8 cellular contexts compared by ENCODE assay signal in the genomic region with DNA sequence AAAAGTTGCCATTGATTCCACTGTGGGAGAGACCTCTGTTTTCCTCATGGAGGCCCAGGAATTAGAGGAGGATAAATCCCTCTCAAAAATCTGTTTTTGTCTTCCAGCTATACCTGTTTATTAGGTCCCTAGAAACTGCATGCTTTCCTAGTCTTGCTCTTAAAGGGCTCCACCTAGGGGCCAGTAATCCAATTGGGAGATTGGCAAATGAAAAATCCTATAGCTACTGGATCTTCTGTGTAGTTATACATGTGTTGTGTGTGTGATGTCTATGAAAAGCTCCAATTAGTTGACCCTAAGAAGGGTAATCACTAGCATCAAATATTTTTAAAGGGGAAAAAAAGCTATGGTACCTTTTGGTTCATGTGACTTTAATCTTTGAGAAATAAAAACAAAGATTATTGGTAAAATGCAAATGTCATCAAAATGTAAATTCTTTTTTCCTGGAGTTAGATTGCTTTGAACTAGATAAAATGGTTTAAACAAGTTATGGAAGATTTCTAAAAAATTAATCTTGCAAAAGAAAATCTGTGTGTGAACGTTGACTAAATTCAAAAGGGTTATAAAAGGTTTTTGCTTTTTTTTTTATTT.
A peak's percentile ranks its signal among the peaks of the same experiment; 100 is the strongest.
DNase-seq lines count a peak whose midpoint lies in the region; ATAC-seq and TF ChIP-seq lines count a peak whose summit lies in the region.

No MANE protein-coding gene starts in this region.

- no peak overlapping the region for H3K56ac ChIP-seq in mesendoderm (ENCODE audit: low read length)

- DNase-seq in activated CD4-positive, alpha-beta T cell treated with anti-CD3 and anti-CD28 coated beads for 36 hours: peak; percentile 16
- no peak for DNase-seq in activated CD4-positive, alpha-beta T cell treated with anti-CD3 and anti-CD28 coated beads, Interleukin-2, amount 50 U/mL, for 4 hours
- DNase-seq in NCI-H345 treated with DMSO at 0.1 percent for 48 hours (lab: John Stamatoyannopoulos, UW; ENCODE audit: unreplicated experiment) (peak; percentile 3), mammary epithelial cell (peak; percentile 47), mesendoderm (peak; percentile 67), lower leg skin (ENCODE audit: low spot score in 2 of 2) (no peak)
- no peak for DNase-seq in stimulated activated CD4-positive, alpha-beta T cell treated with anti-CD3 and anti-CD28 coated beads, Interleukin-2, amount 100 ng/mL, for 48 hours
- no peak for DNase-seq in activated CD8-positive, alpha-beta memory T cell treated with anti-CD3 and anti-CD28 coated beads for 24 hours

- H4K5ac ChIP-seq in mesendoderm (ENCODE audit: low read length): no peak overlapping the region

- dilution Hi-C loops in mammary epithelial cell (cut with HindIII; ENCODE audit: low sequenced_read_pairs): no loop called here

- no peak overlapping the region for H3K4me3 Mint-ChIP-seq in activated CD4-positive, alpha-beta T cell treated with anti-CD3 and anti-CD28 coated beads for 36 hours

- in situ Hi-C loops in mammary epithelial cell (cut with MboI; ENCODE audit: low sequenced_read_pairs in 2 of 2): no loop called here

- H2AK5ac ChIP-seq in mesendoderm (ENCODE audit: low read length): no peak overlapping the region

- POLR2A ChIA-PET in activated CD4-positive, alpha-beta T cell treated with anti-CD3 and anti-CD28 coated beads for 36 hours (lab: Charles Lee): no interaction called here

- H3K4me3 ChIP-seq in mammary epithelial cell (replicated peaks in 1 of 3; ENCODE audit: insufficient read depth in 1 of 3, low read depth in 2 of 3, low read length in 3 of 3): no peak overlapping the region
- no peak overlapping the region for H3K4me3 ChIP-seq in mesendoderm (ENCODE audit: low read length)
- H3K4me3 ChIP-seq in lower leg skin (ENCODE audit: low read depth, poor library complexity, severe bottlenecking): no peak overlapping the region

- H3K36me3 Mint-ChIP-seq in activated CD4-positive, alpha-beta T cell treated with anti-CD3 and anti-CD28 coated beads for 36 hours (ENCODE audit: low read depth): no peaks in the 10 kb centered on the region

- H3K18ac ChIP-seq in mesendoderm (ENCODE audit: low read length): no peak overlapping the region

- WGBS in mammary epithelial cell (ENCODE audit: low coverage, missing lambda C conversion rate): 25% methylated on average over 1 of the region's 1 CpG
- no CpG with 5 or more reads among the region's 1 CpG for WGBS in mesendoderm (ENCODE audit: extremely low coverage, insufficient coverage, low lambda C conversion rate)
- 76 to 85% methylated on average over 1 of the region's 1 CpG for WGBS in lower leg skin, 2 donors

- H3K79me2 ChIP-seq in mammary epithelial cell (ENCODE audit: insufficient read depth, low read length) (no peaks in the 10 kb centered on the region), mesendoderm (ENCODE audit: control insufficient read depth, insufficient read depth, low read length) (no peaks in the 10 kb centered on the region)

- peaks cover 30% of the 10 kb centered on the region for H3K4me1 Mint-ChIP-seq in activated CD4-positive, alpha-beta T cell treated with anti-CD3 and anti-CD28 coated beads for 36 hours

- intact Hi-C loops in activated CD4-positive, alpha-beta T cell treated with anti-CD3 and anti-CD28 coated beads for 36 hours (cut with DNase I, micrococcal nuclease): loop anchor here (5.0 to 10.0 kb wide), 4 partner anchors 38 to 586 kb away; no protein-coding TSS in a partner anchor
- intact Hi-C loops in mammary epithelial cell (cut with micrococcal nuclease) (loop anchor here (1.0 kb wide), 1 partner anchor 39 kb away; no protein-coding TSS in a partner anchor), lower leg skin (cut with DNase I; ENCODE audit: low total_unique reads) (no loop called here)

- no peak for TF ChIP-seq POLR2A in lower leg skin (IDR thresholded peaks at IDR 0.05)

- H3K23ac ChIP-seq in mesendoderm (ENCODE audit: low read length): no peak overlapping the region

- H3K9ac ChIP-seq in mammary epithelial cell (ENCODE audit: insufficient read depth, low read length) (no peak overlapping the region), mesendoderm (ENCODE audit: low read length) (no peak overlapping the region)

- H3K27ac Mint-ChIP-seq in activated CD4-positive, alpha-beta T cell treated with anti-CD3 and anti-CD28 coated beads for 36 hours: no peak overlapping the region

- no peak overlapping the region for H4K8ac ChIP-seq in mesendoderm (ENCODE audit: low read depth, low read length)

- CTCF ChIA-PET in activated CD4-positive, alpha-beta T cell treated with anti-CD3 and anti-CD28 coated beads for 36 hours (lab: Charles Lee): interaction anchor here (0.6 to 1.9 kb wide), 13 partner anchors 12 to 842 kb away, joined by 3 to 5 read pairs (median 4); no protein-coding TSS in a partner anchor
- CTCF ChIA-PET in mammary epithelial cell (lab: Charles Lee; ENCODE audit: low non-redundant PET): interaction anchor here (0.6 to 1.1 kb wide), 5 partner anchors 32 to 381 kb away, joined by 4 to 12 read pairs (median 6); no protein-coding TSS in a partner anchor

- H3K36me3 ChIP-seq in mammary epithelial cell (ENCODE audit: insufficient read depth, low read length): no peaks in the 10 kb centered on the region
- no peaks in the 10 kb centered on the region for H3K36me3 ChIP-seq in mesendoderm (ENCODE audit: control insufficient read depth, insufficient read depth, low read length)

- H2BK120ac ChIP-seq in mesendoderm (ENCODE audit: low read depth, low read length): no peak overlapping the region

- no peaks in the 10 kb centered on the region for H3K27me3 Mint-ChIP-seq in activated CD4-positive, alpha-beta T cell treated with anti-CD3 and anti-CD28 coated beads for 36 hours

- no peaks in the 10 kb centered on the region for H3K9me3 Mint-ChIP-seq in activated CD4-positive, alpha-beta T cell treated with anti-CD3 and anti-CD28 coated beads for 36 hours (ENCODE audit: low read depth)

- no TSS peak for BruUV-seq in mammary epithelial cell (replicated peaks; lab: Mats Ljungman, UMichigan)

- H4K20me1 ChIP-seq in mammary epithelial cell (ENCODE audit: insufficient read depth, low read length): no peaks in the 10 kb centered on the region

- H3K4me1 ChIP-seq in mammary epithelial cell (ENCODE audit: insufficient read depth, low read length) (peaks cover 16% of the 10 kb centered on the region), mesendoderm (ENCODE audit: control insufficient read depth, low read depth, low read length) (no peaks in the 10 kb centered on the region)

- H3K79me1 ChIP-seq in mesendoderm (ENCODE audit: low read length): no peaks in the 10 kb centered on the region

- H3K27ac ChIP-seq in mammary epithelial cell (ENCODE audit: insufficient read depth, low read depth, low read length) (no peak overlapping the region), mesendoderm (ENCODE audit: low read depth, low read length) (no peak overlapping the region)

- H3K27me3 ChIP-seq in mammary epithelial cell (ENCODE audit: insufficient read depth, low read length) (no peaks in the 10 kb centered on the region), mesendoderm (ENCODE audit: insufficient read depth, low read length, poor library complexity) (no peaks in the 10 kb centered on the region)

- H2BK15ac ChIP-seq in mesendoderm (replicated peaks; ENCODE audit: low read depth): no peak overlapping the region

- no peak overlapping the region for H2AFZ ChIP-seq in mammary epithelial cell (ENCODE audit: low read depth, low read length)

- ATAC-seq in activated CD4-positive, alpha-beta T cell treated with anti-CD3 and anti-CD28 coated beads for 36 hours: peak; percentile 34

- no peaks in the 10 kb centered on the region for H3K9me3 ChIP-seq in mammary epithelial cell (replicated peaks; ENCODE audit: insufficient read depth, low read length)

- H3K4me2 ChIP-seq in mammary epithelial cell (ENCODE audit: insufficient read depth, low read depth, low read length): no peak overlapping the region
- no peak overlapping the region for H3K4me2 ChIP-seq in mesendoderm (ENCODE audit: low read length)

- peak; percentile 76 to 84 for TF ChIP-seq CTCF in mammary epithelial cell (conservative IDR thresholded peaks at IDR 0.05 in 1 of 2, IDR thresholded peaks at IDR 0.05 in 1 of 2; ENCODE audit: extremely low read depth in 1 of 2, insufficient read depth in 1 of 2, low read depth in 1 of 2, low read length in 2 of 2)
- TF ChIP-seq CTCF in lower leg skin (IDR thresholded peaks at IDR 0.05): no peak

- no peak overlapping the region for H3K4ac ChIP-seq in mesendoderm (ENCODE audit: low read depth, low read length)

- no peak overlapping the region for H2BK5ac ChIP-seq in mesendoderm (ENCODE audit: low read length)

Comparison
In these comparisons a context has a peak if more than half of its experiments do, and no peak if none do; other contexts are left out.
1. DNase-seq: peak in activated CD4-positive, alpha-beta T cell treated with anti-CD3 and anti-CD28 coated beads for 36 hours (single experiment), NCI-H345 treated with DMSO at 0.1 percent for 48 hours (single experiment), mammary epithelial cell (single experiment) and mesendoderm (single experiment); none in activated CD4-positive, alpha-beta T cell treated with anti-CD3 and anti-CD28 coated beads, Interleukin-2, amount 50 U/mL, for 4 hours (0 of 2), lower leg skin (0 of 2), stimulated activated CD4-positive, alpha-beta T cell treated with anti-CD3 and anti-CD28 coated beads, Interleukin-2, amount 100 ng/mL, for 48 hours (0 of 2) and activated CD8-positive, alpha-beta memory T cell treated with anti-CD3 and anti-CD28 coated beads for 24 hours (single experiment).
2. CTCF ChIP-seq: peak in mammary epithelial cell (2 of 2); none in lower leg skin (0 of 3).